Comparison of ENCODE assay signal across 30 cellular contexts in the genomic region with DNA sequence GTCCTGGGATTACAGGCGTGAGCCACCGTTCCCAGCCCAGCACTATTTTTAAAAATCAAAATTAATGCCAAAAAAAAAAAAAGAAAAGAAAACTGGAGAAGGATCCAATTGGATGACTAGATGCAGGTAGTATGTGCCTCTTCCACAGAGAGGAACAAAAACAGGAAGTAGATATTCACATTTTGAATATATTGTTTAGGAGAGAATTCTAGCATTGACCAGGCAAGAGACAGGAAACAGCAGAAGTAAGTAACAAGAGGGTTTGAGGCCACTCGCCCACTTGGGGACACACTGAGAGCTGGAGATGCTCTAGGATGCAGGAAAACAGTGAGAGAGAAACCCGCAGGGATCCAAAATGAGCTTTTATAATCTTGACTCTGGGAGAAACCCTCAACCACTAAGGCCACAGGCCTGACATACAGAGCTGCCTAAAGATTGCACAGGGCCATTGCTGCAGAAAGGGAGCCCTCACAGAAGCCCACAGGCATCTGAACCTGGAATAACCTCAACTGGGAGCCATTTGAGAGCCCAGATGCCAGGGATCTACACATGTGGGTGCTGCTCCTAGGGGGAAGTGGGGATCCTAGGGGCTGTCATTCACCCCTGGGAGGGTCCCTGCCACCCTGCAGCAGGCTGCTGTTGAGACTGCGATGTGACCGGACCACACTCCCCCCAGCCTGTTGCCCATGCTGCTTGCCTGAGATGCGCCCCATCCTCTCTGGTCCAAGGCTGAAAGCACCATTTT. TPM values are rescaled to one million over a fixed set of nuclear protein-coding genes. Genes with fewer than 3 reads are reported as not detected.
"Had no signal": no experiment of that assay in that cellular context is flagged by ENCODE, and none has a peak within 500 bp of the region (broad histone marks: within the 10 kb centered on the region; RNA-seq: fewer than 3 reads in every experiment).

No MANE protein-coding gene starts in this region.

- H3K4me1 ChIP-seq: heart left ventricle, sigmoid colon, stomach, transverse colon had no signal

- H3K36me3 Mint-ChIP-seq: naive thymus-derived CD4-positive, alpha-beta T cell had no signal

- H3K9me3 ChIP-seq: heart left ventricle, neutrophil, sigmoid colon, thoracic aorta, transverse colon had no signal

- H3K36me3 ChIP-seq: heart left ventricle, neutrophil, sigmoid colon, stomach, thoracic aorta, transverse colon had no signal

- H3K27ac Mint-ChIP-seq: naive thymus-derived CD4-positive, alpha-beta T cell; nephron progenitor cell had no signal

- H3K4me3 Mint-ChIP-seq: naive thymus-derived CD4-positive, alpha-beta T cell; nephron progenitor cell had no signal

- DNase-seq: cortex of kidney; dorsolateral prefrontal cortex; effector CD8-positive, alpha-beta T cell; heart left ventricle; hippocampal formation; mammary epithelial cell; naive thymus-derived CD4-positive, alpha-beta T cell; nephron progenitor cell; posterior cingulate gyrus; sigmoid colon; stimulated activated CD4-positive, alpha-beta T cell treated with anti-CD3 and anti-CD28 coated beads, Interleukin-2, amount 100 ng/mL, for 24 hours; stimulated activated CD4-positive, alpha-beta T cell treated with anti-CD3 and anti-CD28 coated beads, Interleukin-4, amount 100 ng/mL, for 4 hours; stimulated activated naive CD4-positive, alpha-beta T cell; stomach; substantia nigra; transverse colon had no signal

- H3K4me3 ChIP-seq: dorsolateral prefrontal cortex, heart left ventricle, sigmoid colon, skin epidermis, stomach, thoracic aorta, transverse colon had no signal

- ATAC-seq: esophagus mucosa; heart left ventricle; naive thymus-derived CD4-positive, alpha-beta T cell had no signal

- H3K27ac ChIP-seq: dorsolateral prefrontal cortex, heart left ventricle, neutrophil, sigmoid colon, skin epidermis, stomach, thoracic aorta, transverse colon had no signal

- H3K27me3 ChIP-seq: dorsolateral prefrontal cortex had no signal

RNA-seq across cellular contexts. Expression of a gene that starts 28.2 kb away (rescaled TPM):
- total RNA-seq: fibroblast of lung, glomerular endothelial cell, kidney epithelial cell, mesenteric fat pad, mononuclear cell, osteoblast, pulmonary artery endothelial cell, stomach, transverse colon, urinary bladder had no signal
- polyA plus RNA-seq: fibroblast of lung; heart left ventricle; liver; naive thymus-derived CD4-positive, alpha-beta T cell; urinary bladder had no signal

RNA-seq across cellular contexts. Expression of a gene that starts 51.8 kb away (rescaled TPM):
- total RNA-seq: dorsolateral prefrontal cortex; esophagus mucosa; fibroblast of lung; frontal cortex; glomerular endothelial cell; heart left ventricle; kidney epithelial cell; liver; mesenteric fat pad; mononuclear cell; naive thymus-derived CD4-positive, alpha-beta T cell; osteoblast; pulmonary artery endothelial cell; sigmoid colon; stomach; thoracic aorta; transverse colon; urinary bladder had no signal
- polyA plus RNA-seq: fibroblast of lung; heart left ventricle; liver; naive thymus-derived CD4-positive, alpha-beta T cell; sigmoid colon; stomach; urinary bladder had no signal

RNA-seq across cellular contexts. Expression of a gene that starts 53.3 kb away (rescaled TPM):
- total RNA-seq: fibroblast of lung; frontal cortex; glomerular endothelial cell; heart left ventricle; kidney epithelial cell; liver; mesenteric fat pad; mononuclear cell; naive thymus-derived CD4-positive, alpha-beta T cell; osteoblast; pulmonary artery endothelial cell; sigmoid colon; stomach; thoracic aorta; transverse colon; urinary bladder had no signal
- polyA plus RNA-seq: fibroblast of lung; heart left ventricle; liver; naive thymus-derived CD4-positive, alpha-beta T cell; sigmoid colon had no signal
